ENCODE assay signal across 13 cellular contexts in genomic region chr9:88280816-88281382, GRCh38.
A peak's percentile ranks its signal among the peaks of the same experiment; 100 is the strongest.
DNase-seq lines count a peak whose midpoint lies in the region; ATAC-seq lines count a peak whose summit lies in the region.
"Had no signal": no experiment of that assay in that cellular context is flagged by ENCODE, and none has a peak within 500 bp of the region (broad histone marks: within the 10 kb centered on the region; RNA-seq: fewer than 3 reads in every experiment).

No MANE protein-coding gene starts in this region.

- peaks cover 5% of the 10 kb centered on the region for H3K36me3 Mint-ChIP-seq in activated T-helper 1 cell treated with anti-CD3 and anti-CD28 coated beads, Interleukin-12 subunit alpha, Interleukin-12 subunit beta, Interleukin-2, Interleukin-4 antibody, amounts not matched to agents 30 ng/mL and 10 ng/mL and 1 ng/mL, durations not matched to agents 14 hours and 24 hours and 36 hours (ENCODE audit: low read depth)

- H3K9me3 Mint-ChIP-seq in activated T-helper 1 cell treated with anti-CD3 and anti-CD28 coated beads, Interleukin-12 subunit alpha, Interleukin-12 subunit beta, Interleukin-2, Interleukin-4 antibody, amounts not matched to agents 30 ng/mL and 10 ng/mL and 1 ng/mL, durations not matched to agents 14 hours and 24 hours and 36 hours: peaks cover 23% of the 10 kb centered on the region

- ATAC-seq in HG03097 (IDR thresholded peaks at IDR 0.05; ENCODE audit: low FRiP score, unreplicated experiment) (no peak), HG03520 (IDR thresholded peaks at IDR 0.05; ENCODE audit: unreplicated experiment) (no peak), left ventricle myocardium superior (no peak)

- peaks cover 4% of the 10 kb centered on the region for H3K27me3 Mint-ChIP-seq in activated T-helper 1 cell treated with anti-CD3 and anti-CD28 coated beads, Interleukin-12 subunit alpha, Interleukin-12 subunit beta, Interleukin-2, Interleukin-4 antibody, amounts not matched to agents 30 ng/mL and 10 ng/mL and 1 ng/mL, durations not matched to agents 14 hours and 24 hours and 36 hours (ENCODE audit: insufficient read depth)

- peak overlapping the region; percentile 20 for H3K4me3 Mint-ChIP-seq in activated T-helper 1 cell treated with anti-CD3 and anti-CD28 coated beads, Interleukin-12 subunit alpha, Interleukin-12 subunit beta, Interleukin-2, Interleukin-4 antibody, amounts not matched to agents 30 ng/mL and 10 ng/mL and 1 ng/mL, durations not matched to agents 14 hours and 24 hours and 36 hours
- H3K4me3 Mint-ChIP-seq: naive B cell had no signal

- DNase-seq in Ammon's horn (ENCODE audit: low spot score) (peak; percentile 48), HT1080 (ENCODE audit: low read depth) (peak; percentile 13), kidney tubule cell (ENCODE audit: low spot score) (peak; percentile 50), left ventricle myocardium superior (no peak), NCI-H1048 (lab: John Stamatoyannopoulos, UW) (no peak)
- DNase-seq in activated T-helper 1 cell treated with anti-CD3 and anti-CD28 coated beads, Interleukin-12 subunit alpha, Interleukin-12 subunit beta, Interleukin-2, Interleukin-4 antibody, amounts not matched to agents 30 ng/mL and 10 ng/mL and 1 ng/mL, durations not matched to agents 14 hours and 24 hours and 36 hours (ENCODE audit: low spot score): no peak
- DNase-seq: CD4-positive, alpha-beta memory T cell; foreskin melanocyte; naive B cell; NCI-H774; tibial artery had no signal

- H3K27ac Mint-ChIP-seq in activated T-helper 1 cell treated with anti-CD3 and anti-CD28 coated beads, Interleukin-12 subunit alpha, Interleukin-12 subunit beta, Interleukin-2, Interleukin-4 antibody, amounts not matched to agents 30 ng/mL and 10 ng/mL and 1 ng/mL, durations not matched to agents 14 hours and 24 hours and 36 hours: peak overlapping the region; percentile 11
- H3K27ac Mint-ChIP-seq: naive B cell had no signal

- intact Hi-C loops in activated T-helper 1 cell treated with anti-CD3 and anti-CD28 coated beads, Interleukin-12 subunit alpha, Interleukin-12 subunit beta, Interleukin-2, Interleukin-4 antibody, amounts not matched to agents 30 ng/mL and 10 ng/mL and 1 ng/mL, durations not matched to agents 14 hours and 24 hours and 36 hours (cut with micrococcal nuclease): loop anchor here (2.0 kb wide), 1 partner anchor 22 kb away; no protein-coding TSS in a partner anchor
- intact Hi-C loops in left ventricle myocardium superior (cut with micrococcal nuclease): no loop called here

- H3K4me1 Mint-ChIP-seq in activated T-helper 1 cell treated with anti-CD3 and anti-CD28 coated beads, Interleukin-12 subunit alpha, Interleukin-12 subunit beta, Interleukin-2, Interleukin-4 antibody, amounts not matched to agents 30 ng/mL and 10 ng/mL and 1 ng/mL, durations not matched to agents 14 hours and 24 hours and 36 hours (ENCODE audit: low read depth): peaks cover 17% of the 10 kb centered on the region

Comparison
In these comparisons a context has a peak if more than half of its experiments do, and no peak if none do; other contexts are left out.
1. DNase-seq: peak in Ammon's horn (single experiment), HT1080 (single experiment) and kidney tubule cell (single experiment); none in activated T-helper 1 cell treated with anti-CD3 and anti-CD28 coated beads, Interleukin-12 subunit alpha, Interleukin-12 subunit beta, Interleukin-2, Interleukin-4 antibody, amounts not matched to agents 30 ng/mL and 10 ng/mL and 1 ng/mL, durations not matched to agents 14 hours and 24 hours and 36 hours (single experiment), left ventricle myocardium superior (single experiment) and NCI-H1048 (single experiment).